ENCODE assay signal across 8 cellular contexts in genomic region chr5:90529939-90530677, GRCh38. TPM values are rescaled to one million over a fixed set of nuclear protein-coding genes. Genes with fewer than 3 reads are reported as not detected.
DNase-seq lines count a peak whose midpoint lies in the region; ATAC-seq, FAIRE-seq and TF ChIP-seq lines count a peak whose summit lies in the region.

No MANE protein-coding gene starts in this region.

- peak; percentile 63 for FAIRE-seq in keratinocyte (lab: Jason Lieb, UNC)

- peak overlapping the region; percentile 100 for H3K4me3 Mint-ChIP-seq in T-helper 2 cell treated with Interferon-gamma antibody and Interleukin-4, amounts not matched to agents 5 μg/mL and 100 μg/mL, for 36 hours
- peak overlapping the region; percentile 86 for H3K4me3 Mint-ChIP-seq in central memory CD8-positive, alpha-beta T cell

- H3K27ac Mint-ChIP-seq in T-helper 2 cell treated with Interferon-gamma antibody and Interleukin-4, amounts not matched to agents 5 μg/mL and 100 μg/mL, for 36 hours, result peak overlapping the region; percentile 99
- peak overlapping the region; percentile 90 for H3K27ac Mint-ChIP-seq in central memory CD8-positive, alpha-beta T cell (ENCODE audit: low read depth)

- H3K27me3 ChIP-seq in keratinocyte (ENCODE audit: control insufficient read depth, extremely low read depth, insufficient read depth, low read length), result peaks cover 4% of the 10 kb centered on the region

- no peaks in the 10 kb centered on the region for H3K9me3 ChIP-seq in keratinocyte (ENCODE audit: control insufficient read depth, low read depth, low read length)

- H3K9me3 Mint-ChIP-seq in T-helper 2 cell treated with Interferon-gamma antibody and Interleukin-4, amounts not matched to agents 5 μg/mL and 100 μg/mL, for 36 hours, result no peaks in the 10 kb centered on the region
- H3K9me3 Mint-ChIP-seq in central memory CD8-positive, alpha-beta T cell, result no peaks in the 10 kb centered on the region

- peaks cover 19% of the 10 kb centered on the region for H3K4me1 Mint-ChIP-seq in T-helper 2 cell treated with Interferon-gamma antibody and Interleukin-4, amounts not matched to agents 5 μg/mL and 100 μg/mL, for 36 hours (ENCODE audit: low read depth)
- H3K4me1 Mint-ChIP-seq in central memory CD8-positive, alpha-beta T cell, result peaks cover 30% of the 10 kb centered on the region

- peaks cover 40% of the 10 kb centered on the region for H3K79me2 ChIP-seq in keratinocyte (ENCODE audit: control insufficient read depth, insufficient read depth, low read length)

- peak overlapping the region; percentile 97 to 98 (median 97) for H3K4me3 ChIP-seq in keratinocyte (ENCODE audit: control insufficient read depth in 2 of 3, extremely low read depth in 1 of 3, insufficient read depth in 2 of 3, low read depth in 1 of 3, low read length in 3 of 3)

- ATAC-seq in HG02678 (IDR thresholded peaks at IDR 0.05; ENCODE audit: unreplicated experiment), result peak; percentile 43
- peak; percentile 69 for ATAC-seq in central memory CD8-positive, alpha-beta T cell (replicated peaks; ENCODE audit: extremely low read depth, poor library complexity, severe bottlenecking)

- dilution Hi-C loops in keratinocyte (cut with MboI; ENCODE audit: extremely low pct_ligation_motif_present, low sequenced_read_pairs), result no loop called here

- peak overlapping the region; percentile 94 for H3K4me2 ChIP-seq in keratinocyte (ENCODE audit: control insufficient read depth, extremely low read depth, insufficient read depth, low read depth, low read length)

- peak; percentile 67 to 82 (median 79) for TF ChIP-seq CTCF in keratinocyte (optimal IDR thresholded peaks at IDR 0.05 in 1 of 3, IDR thresholded peaks at IDR 0.05 in 1 of 3, conservative IDR thresholded peaks at IDR 0.05 in 1 of 3; ENCODE audit: extremely low read depth in 1 of 3, insufficient read depth in 2 of 3, low read length in 3 of 3)

- no peaks in the 10 kb centered on the region for H4K20me1 ChIP-seq in keratinocyte (ENCODE audit: control insufficient read depth, extremely low read depth, insufficient read depth, low read length)

- H3K27me3 Mint-ChIP-seq in T-helper 2 cell treated with Interferon-gamma antibody and Interleukin-4, amounts not matched to agents 5 μg/mL and 100 μg/mL, for 36 hours (ENCODE audit: low read depth), result peaks cover 26% of the 10 kb centered on the region
- H3K27me3 Mint-ChIP-seq in central memory CD8-positive, alpha-beta T cell, result peaks cover 33% of the 10 kb centered on the region

- no peaks in the 10 kb centered on the region for H3K9me1 ChIP-seq in keratinocyte (ENCODE audit: control insufficient read depth, extremely low read depth, insufficient read depth, low read length)

- peak; percentile 30 to 43 for DNase-seq in activated CD4-positive, alpha-beta T cell treated with anti-CD3 and anti-CD28 coated beads for 24 hours (ENCODE audit: low read depth in 2 of 2)
- DNase-seq in activated CD4-positive, alpha-beta T cell treated with anti-CD3 and anti-CD28 coated beads for 1 hour, result no peak
- DNase-seq in NCI-H1105 (lab: John Stamatoyannopoulos, UW) (peak; percentile 16), keratinocyte (ENCODE audit: low read depth, low spot score) (no peak)
- DNase-seq in T-helper 2 cell treated with Interferon-gamma antibody and Interleukin-4, amounts not matched to agents 5 μg/mL and 100 μg/mL, for 36 hours (ENCODE audit: low spot score), result peak; percentile 57
- DNase-seq in central memory CD8-positive, alpha-beta T cell (ENCODE audit: low spot score in 2 of 2), result no peak
- DNase-seq in stimulated activated CD4-positive, alpha-beta T cell treated with anti-CD3 and anti-CD28 coated beads, Interleukin-15, amount 100 ng/mL, for 24 hours, result peak; percentile 67

- H3K36me3 ChIP-seq in keratinocyte (ENCODE audit: control insufficient read depth in 2 of 2, extremely low read depth in 1 of 2, insufficient read depth in 2 of 2, low read length in 2 of 2), result peaks cover 0 to 1% of the 10 kb centered on the region in 2 experiments

- H3K27ac ChIP-seq in keratinocyte (ENCODE audit: control insufficient read depth, insufficient read depth, low read length), result peak overlapping the region; percentile 80

- H3K4me1 ChIP-seq in keratinocyte (ENCODE audit: control insufficient read depth, extremely low read depth, insufficient read depth, low read length), result peaks cover 16% of the 10 kb centered on the region

- peaks cover 9% of the 10 kb centered on the region for H3K36me3 Mint-ChIP-seq in T-helper 2 cell treated with Interferon-gamma antibody and Interleukin-4, amounts not matched to agents 5 μg/mL and 100 μg/mL, for 36 hours (ENCODE audit: low read depth)
- peaks cover 24% of the 10 kb centered on the region for H3K36me3 Mint-ChIP-seq in central memory CD8-positive, alpha-beta T cell (ENCODE audit: insufficient read depth)

- peak overlapping the region; percentile 95 for H3K9ac ChIP-seq in keratinocyte (ENCODE audit: control insufficient read depth, extremely low read depth, insufficient read depth, low read length)

- H2AFZ ChIP-seq in keratinocyte (ENCODE audit: control insufficient read depth, low read length), result peak overlapping the region; percentile 100

RNA-seq across cellular contexts. Expression of gene LYSMD3, which starts 0.7 kb away (rescaled TPM):
- 10.1 to 18.9 TPM (median 10.4 TPM) in 3 replicates for polyA plus RNA-seq in keratinocyte
- 6.4 TPM for polyA plus RNA-seq in keratinocyte (2011; ENCODE audit: low read depth)
- 7.1 and 14.8 TPM in 2 replicates for polyA plus RNA-seq in keratinocyte (2011; cell fraction: cytosol; rRNA removed)
- 9.1 and 14.0 TPM in 2 replicates for polyA plus RNA-seq in keratinocyte (2011; cell fraction: nucleus; rRNA removed)
- 7.6 and 9.4 TPM in 2 replicates for polyA plus RNA-seq in keratinocyte (2012; ENCODE audit: low replicate concordance)
- 1.1 to 16.3 TPM (median 9.0 TPM) in 3 replicates for polyA minus RNA-seq in keratinocyte
- polyA minus RNA-seq in keratinocyte (2011; cell fraction: cytosol; rRNA and poly(A)+ RNA removed), result 12.9 TPM
- polyA minus RNA-seq in keratinocyte (2011; cell fraction: nucleus; rRNA and poly(A)+ RNA removed), result 5.6 and 10.5 TPM in 2 replicates

RNA-seq across cellular contexts. Expression of gene ADGRV1, which starts 28.5 kb away (rescaled TPM):
- 0.03 to 0.28 TPM (median 0.05 TPM) in 3 replicates for polyA plus RNA-seq in keratinocyte
- polyA plus RNA-seq in keratinocyte (2011; ENCODE audit: low read depth), result 0.19 TPM
- polyA plus RNA-seq in keratinocyte (2011; cell fraction: cytosol; rRNA removed), result 0.11 TPM in 1 of 2 replicates, not detected in the other
- polyA plus RNA-seq in keratinocyte (2011; cell fraction: nucleus; rRNA removed), result 0.19 and 0.33 TPM in 2 replicates
- polyA plus RNA-seq in keratinocyte (2012; ENCODE audit: low replicate concordance), result 0.10 and 0.11 TPM in 2 replicates
- polyA minus RNA-seq in keratinocyte, result 0.10 to 0.26 TPM in 2 of 3 replicates, not detected in the other
- not detected for polyA minus RNA-seq in keratinocyte (2011; cell fraction: cytosol; rRNA and poly(A)+ RNA removed)
- 0.42 and 0.70 TPM in 2 replicates for polyA minus RNA-seq in keratinocyte (2011; cell fraction: nucleus; rRNA and poly(A)+ RNA removed)

RNA-seq across cellular contexts. Expression of gene POLR3G, which starts 55.4 kb away (rescaled TPM):
- polyA plus RNA-seq in keratinocyte, result 11.8 to 27.3 TPM (median 27.0 TPM) in 3 replicates
- polyA plus RNA-seq in keratinocyte (2011; ENCODE audit: low read depth), result 19.6 TPM
- 26.1 and 26.4 TPM in 2 replicates for polyA plus RNA-seq in keratinocyte (2011; cell fraction: cytosol; rRNA removed)
- 26.4 and 26.8 TPM in 2 replicates for polyA plus RNA-seq in keratinocyte (2011; cell fraction: nucleus; rRNA removed)
- polyA plus RNA-seq in keratinocyte (2012; ENCODE audit: low replicate concordance), result 8.5 and 20.8 TPM in 2 replicates
- polyA minus RNA-seq in keratinocyte, result 4.4 to 17.9 TPM (median 10.6 TPM) in 3 replicates
- 13.6 TPM for polyA minus RNA-seq in keratinocyte (2011; cell fraction: cytosol; rRNA and poly(A)+ RNA removed)
- polyA minus RNA-seq in keratinocyte (2011; cell fraction: nucleus; rRNA and poly(A)+ RNA removed), result 3.5 and 4.6 TPM in 2 replicates

RNA-seq across cellular contexts. Expression of gene MBLAC2, which starts 55.5 kb away (rescaled TPM):
- polyA plus RNA-seq in keratinocyte, result 2.5 to 4.6 TPM (median 3.7 TPM) in 3 replicates
- 1.4 TPM for polyA plus RNA-seq in keratinocyte (2011; ENCODE audit: low read depth)
- polyA plus RNA-seq in keratinocyte (2011; cell fraction: cytosol; rRNA removed), result 2.2 and 3.6 TPM in 2 replicates
- 4.2 and 4.9 TPM in 2 replicates for polyA plus RNA-seq in keratinocyte (2011; cell fraction: nucleus; rRNA removed)
- polyA plus RNA-seq in keratinocyte (2012; ENCODE audit: low replicate concordance), result 2.5 and 3.5 TPM in 2 replicates
- 2.3 to 4.0 TPM (median 2.4 TPM) in 3 replicates for polyA minus RNA-seq in keratinocyte
- polyA minus RNA-seq in keratinocyte (2011; cell fraction: cytosol; rRNA and poly(A)+ RNA removed), result 4.6 TPM
- 5.3 and 7.3 TPM in 2 replicates for polyA minus RNA-seq in keratinocyte (2011; cell fraction: nucleus; rRNA and poly(A)+ RNA removed)

Comparison
In these comparisons a context has a peak if more than half of its experiments do, and no peak if none do; other contexts are left out.
1. DNase-seq: peak in activated CD4-positive, alpha-beta T cell treated with anti-CD3 and anti-CD28 coated beads for 24 hours (2 of 2), NCI-H1105 (single experiment), T-helper 2 cell treated with Interferon-gamma antibody and Interleukin-4, amounts not matched to agents 5 μg/mL and 100 μg/mL, for 36 hours (single experiment) and stimulated activated CD4-positive, alpha-beta T cell treated with anti-CD3 and anti-CD28 coated beads, Interleukin-15, amount 100 ng/mL, for 24 hours (single experiment); none in activated CD4-positive, alpha-beta T cell treated with anti-CD3 and anti-CD28 coated beads for 1 hour (single experiment), central memory CD8-positive, alpha-beta T cell (0 of 2) and keratinocyte (single experiment).